ENCODE assay signal across 12 cellular contexts in genomic region chr21:46111857-46112730, GRCh38. TPM values are rescaled to one million over a fixed set of nuclear protein-coding genes. Genes with fewer than 3 reads are reported as not detected.
DNase-seq lines count a peak whose midpoint lies in the region; ATAC-seq lines count a peak whose summit lies in the region.
"Had no signal": no experiment of that assay in that cellular context is flagged by ENCODE, and none has a peak within 500 bp of the region (broad histone marks: within the 10 kb centered on the region; RNA-seq: fewer than 3 reads in every experiment).

No MANE protein-coding gene starts in this region.

- H3K9me3 ChIP-seq in MG63, result peaks cover 21% of the 10 kb centered on the region

- intact Hi-C loops in left ventricle myocardium superior (cut with micrococcal nuclease), result no loop called here
- intact Hi-C loops in sciatic nerve (cut with DNase I), result no loop called here

- DNase-seq in Daoy (ENCODE audit: low read depth) (peak; percentile 7), MG63 (peak; percentile 2), left ventricle myocardium superior (peak; percentile 33), sciatic nerve (ENCODE audit: low spot score) (peak; percentile 59), GOT3 (lab: John Stamatoyannopoulos, UW) (no peak), CD1c-positive myeloid dendritic cell (ENCODE audit: extremely low spot score) (no peak)
- DNase-seq: effector memory CD8-positive, alpha-beta T cell; occipital lobe had no signal

- no peaks in the 10 kb centered on the region for H3K27me3 ChIP-seq in MG63

- H3K36me3 ChIP-seq in MG63, result peaks cover 97% of the 10 kb centered on the region

- no peak overlapping the region for H3K4me3 ChIP-seq in MG63

- ATAC-seq in left ventricle myocardium superior, result no peak
- no peak for ATAC-seq in sciatic nerve
- no peak for ATAC-seq in GM21367 (IDR thresholded peaks at IDR 0.05; ENCODE audit: unreplicated experiment)
- ATAC-seq: activated CD8-positive, alpha-beta T cell treated with anti-CD3 and anti-CD28 coated beads for 36 hours; effector memory CD8-positive, alpha-beta T cell had no signal

RNA-seq across cellular contexts. Expression of gene COL6A2, which starts 14.2 kb away (rescaled TPM):
- 456 and 480 TPM in 2 replicates for total RNA-seq in Daoy (2014; rRNA removed; shearing (Covaris generic))
- total RNA-seq in MG63 (2014; rRNA removed; shearing (Covaris generic); ENCODE audit: low replicate concordance), result 949 and 1,198 TPM in 2 replicates
- total RNA-seq in left ventricle myocardium superior (196 TPM), sciatic nerve (397 TPM)

RNA-seq across cellular contexts. Expression of gene FTCD, which starts 43.3 kb away (rescaled TPM):
- total RNA-seq in Daoy (2014; rRNA removed; shearing (Covaris generic)), result 0.34 TPM in 1 of 2 replicates, not detected in the other
- not detected in 2 replicates for total RNA-seq in MG63 (2014; rRNA removed; shearing (Covaris generic); ENCODE audit: low replicate concordance)
- total RNA-seq in left ventricle myocardium superior, result 1.5 TPM
- total RNA-seq in sciatic nerve, result 2.9 TPM
- total RNA-seq: MCF 10A; occipital lobe; T-helper 1 cell treated with Interleukin-12 subunit alpha and Interleukin-12 subunit beta and Interleukin-4 antibody, amounts not matched to agents 30 ng/mL and 1 ng/mL, for 36 hours had no signal

Comparison
In these comparisons a context has a peak if more than half of its experiments do, and no peak if none do; other contexts are left out.
1. DNase-seq: peak in Daoy (single experiment), MG63 (single experiment), left ventricle myocardium superior (single experiment) and sciatic nerve (single experiment); none in GOT3 (single experiment) and CD1c-positive myeloid dendritic cell (single experiment).